Comparison of ENCODE assay signal across 17 cellular contexts in the genomic region with DNA sequence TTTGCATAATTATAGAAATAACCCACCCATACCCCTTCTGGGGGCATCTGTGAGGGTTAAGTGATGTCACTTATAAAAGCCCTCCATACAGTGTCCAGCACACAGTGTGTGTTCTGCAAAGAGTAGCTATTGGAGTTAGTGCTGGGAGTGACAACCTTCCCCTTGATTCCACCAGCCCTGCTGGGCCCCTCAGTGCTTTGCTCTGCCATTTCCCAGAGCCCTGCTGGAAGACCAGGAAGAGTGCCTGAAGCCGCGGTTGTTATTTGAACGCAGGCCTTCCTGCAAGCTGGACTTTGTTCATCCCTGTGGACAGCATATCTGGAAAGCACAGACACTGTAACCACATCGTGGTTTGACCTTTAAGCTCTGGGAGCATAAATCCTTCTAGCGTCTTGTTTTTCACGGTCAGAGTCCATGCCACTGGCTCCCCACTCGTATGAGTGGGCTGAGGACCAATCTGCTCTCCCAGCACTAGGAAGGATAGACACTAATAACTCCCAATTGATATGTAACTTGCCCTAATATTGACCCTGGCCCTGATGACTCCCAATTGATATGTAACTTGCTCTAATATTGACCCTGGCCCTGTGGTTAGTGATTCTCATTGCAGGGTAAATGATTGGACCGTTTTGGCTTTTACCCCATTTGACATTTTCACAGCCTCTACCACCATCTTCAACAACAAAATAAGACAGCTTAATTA.
DNase-seq lines count a peak whose midpoint lies in the region; ATAC-seq and TF ChIP-seq lines count a peak whose summit lies in the region.
"Had no signal": no experiment of that assay in that cellular context is flagged by ENCODE, and none has a peak within 500 bp of the region (broad histone marks: within the 10 kb centered on the region; RNA-seq: fewer than 3 reads in every experiment).

No MANE protein-coding gene starts in this region.

- intact Hi-C loops in Right ventricle myocardium superior (cut with DNase I) (no loop called here), left ventricle myocardium inferior (cut with micrococcal nuclease) (no loop called here), esophagus muscularis mucosa (cut with DNase I) (no loop called here), right lobe of liver (cut with DNase I) (no loop called here), aorta (cut with DNase I) (no loop called here)
- intact Hi-C loops in activated T-helper 2 cell treated with anti-CD3 and anti-CD28 coated beads, Interferon-gamma antibody, Interleukin-2, Interleukin-4, amounts not matched to agents 10 μg/mL and 5 μg/mL and 100 μg/mL, durations not matched to agents 14 hours and 24 hours and 36 hours (cut with micrococcal nuclease) = no loop called here

- H3K36me3 ChIP-seq in left ventricle myocardium inferior (no peaks in the 10 kb centered on the region), esophagus muscularis mucosa (no peaks in the 10 kb centered on the region), right lobe of liver (no peaks in the 10 kb centered on the region), aorta (ENCODE audit: control insufficient read depth in 1 of 2, insufficient read depth in 2 of 2, low read length in 1 of 2) (no peaks in the 10 kb centered on the region)
- H3K36me3 ChIP-seq: adrenal gland, spleen, upper lobe of right lung had no signal

- no peaks in the 10 kb centered on the region for H3K9me3 Mint-ChIP-seq in activated T-helper 2 cell treated with anti-CD3 and anti-CD28 coated beads, Interferon-gamma antibody, Interleukin-2, Interleukin-4, amounts not matched to agents 10 μg/mL and 5 μg/mL and 100 μg/mL, durations not matched to agents 14 hours and 24 hours and 36 hours

- peaks cover 2% of the 10 kb centered on the region for H3K4me1 Mint-ChIP-seq in activated T-helper 2 cell treated with anti-CD3 and anti-CD28 coated beads, Interferon-gamma antibody, Interleukin-2, Interleukin-4, amounts not matched to agents 10 μg/mL and 5 μg/mL and 100 μg/mL, durations not matched to agents 14 hours and 24 hours and 36 hours (ENCODE audit: low read depth)
- H3K4me1 Mint-ChIP-seq: IgD-negative memory B cell had no signal

- no peak for TF ChIP-seq CTCF in left ventricle myocardium inferior (IDR thresholded peaks at IDR 0.05; ENCODE audit: borderline replicate concordance)
- TF ChIP-seq CTCF in esophagus muscularis mucosa (IDR thresholded peaks at IDR 0.05) = no peak
- TF ChIP-seq CTCF in right lobe of liver (IDR thresholded peaks at IDR 0.05) = peak in 1 of 4 donors; percentile 8

- 55% methylated on average over 5 of the region's 8 CpGs for WGBS in esophagus muscularis mucosa
- 14% methylated on average over 5 of the region's 8 CpGs for WGBS in right lobe of liver (ENCODE audit: insufficient coverage, low coverage, low lambda C conversion rate, missing lambda C conversion rate)
- 73 to 76% methylated on average over 8 of the region's 8 CpGs for WGBS in aorta, 2 donors

- H3K27ac Mint-ChIP-seq in activated T-helper 2 cell treated with anti-CD3 and anti-CD28 coated beads, Interferon-gamma antibody, Interleukin-2, Interleukin-4, amounts not matched to agents 10 μg/mL and 5 μg/mL and 100 μg/mL, durations not matched to agents 14 hours and 24 hours and 36 hours = no peak overlapping the region

- no peaks in the 10 kb centered on the region for H3K36me3 Mint-ChIP-seq in activated T-helper 2 cell treated with anti-CD3 and anti-CD28 coated beads, Interferon-gamma antibody, Interleukin-2, Interleukin-4, amounts not matched to agents 10 μg/mL and 5 μg/mL and 100 μg/mL, durations not matched to agents 14 hours and 24 hours and 36 hours (ENCODE audit: low read depth)
- H3K36me3 Mint-ChIP-seq: IgD-negative memory B cell had no signal

- H3K4me3 ChIP-seq in left ventricle myocardium inferior = no peak overlapping the region
- H3K4me3 ChIP-seq in esophagus muscularis mucosa = no peak overlapping the region
- H3K4me3 ChIP-seq in right lobe of liver = no peak overlapping the region
- no peak overlapping the region for H3K4me3 ChIP-seq in aorta (ENCODE audit: low read length in 2 of 2)
- H3K4me3 ChIP-seq: adrenal gland, spleen, upper lobe of right lung had no signal

- H3K9me3 ChIP-seq in left ventricle myocardium inferior (replicated peaks) (no peaks in the 10 kb centered on the region), esophagus muscularis mucosa (no peaks in the 10 kb centered on the region), right lobe of liver (no peaks in the 10 kb centered on the region), aorta (ENCODE audit: control insufficient read depth, low read length) (no peaks in the 10 kb centered on the region)
- H3K9me3 ChIP-seq: adrenal gland, upper lobe of right lung had no signal

- H3K27me3 ChIP-seq in left ventricle myocardium inferior (ENCODE audit: low read depth) (no peaks in the 10 kb centered on the region), esophagus muscularis mucosa (no peaks in the 10 kb centered on the region), right lobe of liver (no peaks in the 10 kb centered on the region), aorta (ENCODE audit: control insufficient read depth in 1 of 2, insufficient read depth in 2 of 2, low read length in 1 of 2) (no peaks in the 10 kb centered on the region)
- H3K27me3 ChIP-seq: adrenal gland, spleen, upper lobe of right lung had no signal

- H3K27ac ChIP-seq in left ventricle myocardium inferior (replicated peaks) (no peak overlapping the region), esophagus muscularis mucosa (replicated peaks in 1 of 4) (no peak overlapping the region), right lobe of liver (peak overlapping the region in 2 of 3 donors; percentile 86 to 89), aorta (ENCODE audit: low read depth in 1 of 2, low read length in 2 of 2) (no peak overlapping the region)
- H3K27ac ChIP-seq: adrenal gland, spleen, upper lobe of right lung, VCaP had no signal

- DNase-seq in Right ventricle myocardium superior = no peak
- no peak for DNase-seq in left ventricle myocardium inferior
- DNase-seq in esophagus muscularis mucosa (ENCODE audit: extremely low spot score) = peak; percentile 60
- peak; percentile 50 to 84 (median 76) for DNase-seq in right lobe of liver
- DNase-seq in aorta = no peak
- DNase-seq in NCI-H1436 (lab: John Stamatoyannopoulos, UW) = no peak
- DNase-seq in activated T-helper 2 cell treated with anti-CD3 and anti-CD28 coated beads, Interferon-gamma antibody, Interleukin-2, Interleukin-4, amounts not matched to agents 10 μg/mL and 5 μg/mL and 100 μg/mL, durations not matched to agents 14 hours and 24 hours and 36 hours (ENCODE audit: low spot score) = no peak
- DNase-seq: DMS79, HCEC 1CT, NCI-H1694, SIG-M5, spleen, upper lobe of right lung had no signal

- TF ChIP-seq POLR2A in esophagus muscularis mucosa (IDR thresholded peaks at IDR 0.05; ENCODE audit: low read depth) (no peak), right lobe of liver (IDR thresholded peaks at IDR 0.05) (no peak)

- peaks cover 4% of the 10 kb centered on the region for H3K27me3 Mint-ChIP-seq in activated T-helper 2 cell treated with anti-CD3 and anti-CD28 coated beads, Interferon-gamma antibody, Interleukin-2, Interleukin-4, amounts not matched to agents 10 μg/mL and 5 μg/mL and 100 μg/mL, durations not matched to agents 14 hours and 24 hours and 36 hours (ENCODE audit: low read depth)

- peak; percentile 56 for ATAC-seq in Right ventricle myocardium superior (ENCODE audit: poor library complexity)
- ATAC-seq in right lobe of liver = peak; percentile 91 to 96 (median 92)
- peak; percentile 34 for ATAC-seq in aorta (ENCODE audit: low FRiP score)
- ATAC-seq in HG02759 (IDR thresholded peaks at IDR 0.05; ENCODE audit: unreplicated experiment) = no peak
- ATAC-seq: upper lobe of right lung had no signal

- H3K4me3 Mint-ChIP-seq in activated T-helper 2 cell treated with anti-CD3 and anti-CD28 coated beads, Interferon-gamma antibody, Interleukin-2, Interleukin-4, amounts not matched to agents 10 μg/mL and 5 μg/mL and 100 μg/mL, durations not matched to agents 14 hours and 24 hours and 36 hours (ENCODE audit: low read depth) = no peak overlapping the region
- H3K4me3 Mint-ChIP-seq: IgD-negative memory B cell had no signal

- no peak for TF ChIP-seq EP300 in esophagus muscularis mucosa (IDR thresholded peaks at IDR 0.05)

- no peaks in the 10 kb centered on the region for H3K4me1 ChIP-seq in left ventricle myocardium inferior
- H3K4me1 ChIP-seq in esophagus muscularis mucosa = no peaks in the 10 kb centered on the region
- peaks cover 0 to 35% (median 16%) of the 10 kb centered on the region in 4 donors for H3K4me1 ChIP-seq in right lobe of liver
- H3K4me1 ChIP-seq in aorta (ENCODE audit: control insufficient read depth in 1 of 2, insufficient read depth in 2 of 2, low read length in 2 of 2) = no peaks in the 10 kb centered on the region
- H3K4me1 ChIP-seq: adrenal gland, spleen, upper lobe of right lung had no signal

Comparison
In these comparisons a context has a peak if more than half of its experiments do, and no peak if none do; other contexts are left out.
1. DNase-seq: peak in esophagus muscularis mucosa (single experiment) and right lobe of liver (3 of 3); none in Right ventricle myocardium superior (single experiment), left ventricle myocardium inferior (single experiment), aorta (0 of 2), NCI-H1436 (single experiment) and activated T-helper 2 cell treated with anti-CD3 and anti-CD28 coated beads, Interferon-gamma antibody, Interleukin-2, Interleukin-4, amounts not matched to agents 10 μg/mL and 5 μg/mL and 100 μg/mL, durations not matched to agents 14 hours and 24 hours and 36 hours (single experiment).
2. H3K27ac ChIP-seq: peak in right lobe of liver (2 of 3); none in left ventricle myocardium inferior (single experiment), esophagus muscularis mucosa (0 of 4) and aorta (0 of 2).